Comparison of ENCODE assay signal across 8 cellular contexts in the genomic region with DNA sequence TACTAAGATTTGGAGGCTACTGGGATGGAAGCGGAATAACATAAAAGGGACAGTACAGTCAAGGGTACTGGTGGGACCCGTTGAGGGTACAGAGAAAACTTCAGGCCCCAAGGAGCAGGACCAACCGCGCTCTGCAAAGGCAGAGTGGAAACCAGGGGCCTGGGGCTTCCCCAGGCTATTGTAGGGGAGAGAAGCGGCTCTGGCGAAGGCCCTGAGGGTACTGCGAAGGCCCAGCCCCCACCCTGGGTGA. TPM values are rescaled to one million over a fixed set of nuclear protein-coding genes. Genes with fewer than 3 reads are reported as not detected.
DNase-seq lines count a peak whose midpoint lies in the region; ATAC-seq and TF ChIP-seq lines count a peak whose summit lies in the region.
"Had no signal": no experiment of that assay in that cellular context is flagged by ENCODE, and none has a peak within 500 bp of the region (broad histone marks: within the 10 kb centered on the region; RNA-seq: fewer than 3 reads in every experiment).

No MANE protein-coding gene starts in this region.

- peak overlapping the region; percentile 74 for H3K4me2 ChIP-seq in PC-9

- TF ChIP-seq POLR2A in sigmoid colon (IDR thresholded peaks at IDR 0.05) = no peak

- peaks cover 30% of the 10 kb centered on the region for H3K4me1 Mint-ChIP-seq in endodermal cell

- H4K20me1 ChIP-seq in PC-9 (ENCODE audit: insufficient read depth) = no peaks in the 10 kb centered on the region

- DNase-seq in PC-9 (no peak), endodermal cell (no peak), sigmoid colon (no peak), mesenteric fat pad (ENCODE audit: low spot score) (no peak)
- DNase-seq: NCI-H2171 treated with DMSO at 0.1 percent for 48 hours had no signal

- CTCF ChIA-PET in PC-9 (lab: Charles Lee) = interaction anchor here (0.6 kb wide), 1 partner anchor 32 kb away, joined by 6 read pairs; a partner anchor contains a TSS

- H3K9me3 Mint-ChIP-seq in endodermal cell = no peaks in the 10 kb centered on the region

- H3K79me2 ChIP-seq in PC-9 (ENCODE audit: low read depth) = no peaks in the 10 kb centered on the region

- no peak for TF ChIP-seq CTCF in PC-9 (conservative IDR thresholded peaks at IDR 0.05)
- no peak for TF ChIP-seq CTCF in endodermal cell (conservative IDR thresholded peaks at IDR 0.05)
- no peak for TF ChIP-seq CTCF in sigmoid colon (IDR thresholded peaks at IDR 0.05)

- H3K4me1 ChIP-seq in PC-9 (replicated peaks; ENCODE audit: insufficient read depth) = peaks cover 21% of the 10 kb centered on the region
- peaks cover 10% of the 10 kb centered on the region for H3K4me1 ChIP-seq in endodermal cell (ENCODE audit: control insufficient read depth, insufficient read depth, low read length)
- H3K4me1 ChIP-seq in sigmoid colon = peaks cover 0 to 50% (median 33%) of the 10 kb centered on the region in 4 donors

- H3K27ac ChIP-seq in PC-9 (peak overlapping the region; percentile 75), endodermal cell (ENCODE audit: low read depth, low read length) (peak overlapping the region; percentile 63), sigmoid colon (peak overlapping the region; percentile 95 to 100 (median 98))

- peak overlapping the region; percentile 82 for H3K9ac ChIP-seq in endodermal cell (ENCODE audit: extremely low read depth, low read length, poor library complexity, severe bottlenecking)

- H3K36me3 ChIP-seq in PC-9 (ENCODE audit: low read depth) (no peaks in the 10 kb centered on the region), endodermal cell (ENCODE audit: control insufficient read depth, insufficient read depth, low read length) (peaks cover 35% of the 10 kb centered on the region), sigmoid colon (peaks cover 12 to 48% (median 33%) of the 10 kb centered on the region in 4 donors)

- no TSS peak for BruUV-seq in PC-9 (replicated peaks; lab: Mats Ljungman, UMichigan)

- intact Hi-C loops in PC-9 (cut with micrococcal nuclease; ENCODE audit: unreplicated experiment) = no loop called here
- intact Hi-C loops in sigmoid colon (cut with DNase I) = loop anchor here (1.0 kb wide), 1 partner anchor 24 kb away; a partner anchor contains a TSS

- peak overlapping the region; percentile 85 for H3K4me3 Mint-ChIP-seq in endodermal cell

- H3K9me3 ChIP-seq in PC-9 (ENCODE audit: insufficient read depth, low read depth) = no peaks in the 10 kb centered on the region
- no peaks in the 10 kb centered on the region for H3K9me3 ChIP-seq in endodermal cell (ENCODE audit: control insufficient read depth, low read length)
- H3K9me3 ChIP-seq in sigmoid colon = no peaks in the 10 kb centered on the region

- H3K27ac Mint-ChIP-seq in endodermal cell = peak overlapping the region; percentile 66

- TF ChIP-seq EP300 in sigmoid colon (IDR thresholded peaks at IDR 0.05) = no peak

- H3K27me3 Mint-ChIP-seq in endodermal cell (ENCODE audit: insufficient read depth) = no peaks in the 10 kb centered on the region

- peaks cover 30% of the 10 kb centered on the region for H3K36me3 Mint-ChIP-seq in endodermal cell (ENCODE audit: low read depth)

- no peaks in the 10 kb centered on the region for H3K9me2 ChIP-seq in PC-9 (ENCODE audit: insufficient read depth)

- 3 to 17% methylated on average over 4 to 7 of the region's 7 CpGs for WGBS in endodermal cell (ENCODE audit: insufficient coverage in 1 of 2, insufficient read length in 1 of 2), 2 experiments
- 64 to 80% methylated on average over 7 of the region's 7 CpGs for WGBS in sigmoid colon, 2 donors

- no peak overlapping the region for H2AFZ ChIP-seq in PC-9

- ATAC-seq in HG03045 (IDR thresholded peaks at IDR 0.05; ENCODE audit: unreplicated experiment) (no peak), GM21786 (IDR thresholded peaks at IDR 0.05; ENCODE audit: unreplicated experiment) (no peak)

- POLR2A ChIA-PET in PC-9 (lab: Charles Lee; ENCODE audit: unreplicated experiment) = no interaction called here

- peak overlapping the region; percentile 33; the same call in 1 of the 2 replicates for H3K4me3 ChIP-seq in PC-9
- H3K4me3 ChIP-seq in endodermal cell (ENCODE audit: low read length) = peak overlapping the region; percentile 96
- H3K4me3 ChIP-seq in sigmoid colon = peak overlapping the region; percentile 88 to 97 (median 94)

- H3K27me3 ChIP-seq in PC-9 (ENCODE audit: insufficient read depth, low read depth) (no peaks in the 10 kb centered on the region), endodermal cell (ENCODE audit: control insufficient read depth, insufficient read depth, low read length, poor library complexity, severe bottlenecking) (no peaks in the 10 kb centered on the region), sigmoid colon (no peaks in the 10 kb centered on the region)

- peaks cover 14% of the 10 kb centered on the region; the same call in 1 of the 2 replicates for H3F3A ChIP-seq in PC-9 (ENCODE audit: insufficient read depth, low read depth)

RNA-seq across cellular contexts. Expression of a gene that starts 0.4 kb away (rescaled TPM):
- total RNA-seq in PC-9 (2021) (30.5 and 60.0 TPM in 2 replicates), endodermal cell (100 to 1,000 TPM; 191 to 251 TPM), sigmoid colon (1,000 to 10,000 TPM; 3,590 to 8,131 (median 6,107) TPM), mesenteric fat pad (244 TPM)
- 274 TPM for polyA plus RNA-seq in endodermal cell (2013, experiment 1 of 2)
- 289 TPM for polyA plus RNA-seq in endodermal cell (2013, experiment 2 of 2)
- 100 to 1,000 TPM in 2 of 3 donors, 10 to 100 TPM in 1; 49.9 to 447 (median 334) TPM for polyA plus RNA-seq in sigmoid colon

RNA-seq across cellular contexts. Expression of a gene that starts 15.5 kb away (rescaled TPM):
- total RNA-seq in PC-9 (2021) (2.5 and 6.6 TPM in 2 replicates), endodermal cell (1 to 10 TPM; 1.8 to 3.6 TPM), sigmoid colon (under 1 TPM in 2 of 4 donors, not detected in 2; 0.33 to 0.71 TPM), mesenteric fat pad (not detected)
- polyA plus RNA-seq in endodermal cell (2013, experiment 1 of 2) = 1.6 TPM
- polyA plus RNA-seq in endodermal cell (2013, experiment 2 of 2) = 0.33 TPM
- polyA plus RNA-seq in sigmoid colon = 1 to 10 TPM in 1 of 3 donors, not detected in 2; 1.7 TPM
- total RNA-seq: subcutaneous adipose tissue had no signal

RNA-seq across cellular contexts. Expression of a gene that starts 24.3 kb away (rescaled TPM):
- total RNA-seq in PC-9 (2021) (13.5 and 15.6 TPM in 2 replicates), endodermal cell (10 to 100 TPM; 22.1 to 36.4 TPM), sigmoid colon (1 to 10 TPM in 3 of 4 donors, under 1 TPM in 1; 0.99 to 3.3 (median 1.4) TPM), mesenteric fat pad (0.58 TPM)
- 30.4 TPM for polyA plus RNA-seq in endodermal cell (2013, experiment 1 of 2)
- polyA plus RNA-seq in endodermal cell (2013, experiment 2 of 2) = 25.1 TPM
- 1 to 10 TPM in 2 of 3 donors, under 1 TPM in 1; 0.60 to 9.0 (median 1.6) TPM for polyA plus RNA-seq in sigmoid colon

RNA-seq across cellular contexts. Expression of a gene that starts 31.2 kb away (rescaled TPM):
- total RNA-seq in PC-9 (2021) (6.9 and 10.5 TPM in 2 replicates), endodermal cell (10 to 100 TPM; 10.6 to 15.3 TPM), sigmoid colon (100 to 1,000 TPM in 1 of 4 donors, 10 to 100 TPM in 3; 70.6 to 112 (median 83.1) TPM), mesenteric fat pad (103 TPM)
- polyA plus RNA-seq in endodermal cell (2013, experiment 1 of 2) = 14.7 TPM
- 17.7 TPM for polyA plus RNA-seq in endodermal cell (2013, experiment 2 of 2)
- polyA plus RNA-seq in sigmoid colon = 10 to 100 TPM; 21.3 to 28.8 (median 24.2) TPM

RNA-seq across cellular contexts. Expression of a gene that starts 31.5 kb away (rescaled TPM):
- 13,432 and 13,506 TPM in 2 replicates for total RNA-seq in PC-9 (2021)
- over 10,000 TPM; 17,358 to 20,060 TPM for total RNA-seq in endodermal cell
- 4,324 TPM for polyA plus RNA-seq in endodermal cell (2013, experiment 1 of 2)
- 7,111 TPM for polyA plus RNA-seq in endodermal cell (2013, experiment 2 of 2)
- total RNA-seq in sigmoid colon = over 10,000 TPM in 2 of 4 donors, 1,000 to 10,000 TPM in 2; 2,523 to 26,387 (median 8,883) TPM
- polyA plus RNA-seq in sigmoid colon = 100 to 1,000 TPM in 1 of 3 donors, not detected in 2; 480 TPM
- total RNA-seq in mesenteric fat pad = 19,106 TPM

Comparison
In these comparisons a context has a peak if more than half of its experiments do, and no peak if none do; other contexts are left out.
1. H3K4me3 ChIP-seq: peak in every context shown above with its lines; median percentile 96 in endodermal cell; 94 in sigmoid colon; 33 in PC-9.
2. RNA of a gene that starts 0.4 kb away (total RNA-seq): 3,590 to 8,131 TPM in sigmoid colon; 191 to 251 TPM in endodermal cell, 244 TPM in mesenteric fat pad (single experiment) and 30.5 to 60.0 TPM in PC-9; every median in the first group is over 10 times any median in the second.
3. Peak in every context shown above with its lines, with median percentiles within 50 percentile points of each other: H3K27ac ChIP-seq.